ENCODE assay signal across 1 cellular context in the genomic region with DNA sequence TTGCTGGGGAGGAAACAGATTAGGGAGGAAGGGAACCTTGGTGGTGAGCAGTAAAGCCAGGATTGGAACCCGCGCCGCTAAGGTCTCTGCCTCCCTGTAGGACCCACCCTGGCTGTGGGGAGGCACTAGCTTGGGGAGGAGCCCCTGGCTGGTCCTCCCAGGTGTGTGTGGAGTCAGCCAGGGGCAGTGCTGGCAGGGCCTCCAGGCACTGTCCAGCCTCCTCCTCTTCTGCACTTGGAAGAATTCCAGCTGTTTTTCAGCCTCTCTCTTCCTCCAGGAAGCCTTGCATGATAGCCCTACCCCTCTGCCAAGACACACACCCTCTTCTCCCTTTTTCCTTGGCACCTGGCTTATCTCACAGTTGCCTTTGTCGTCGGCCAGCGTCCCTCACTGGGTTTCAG.
TF ChIP-seq lines count a peak whose summit lies in the region.

No MANE protein-coding gene starts in this region.

TF ChIP-seq in HepG2, 621 proteins besides CTCF, POLR2A, EP300 and RAD21:
- TF ChIP-seq ZNF263 (CRISPR knock-in tag; IDR thresholded peaks at IDR 0.05) (0 out of 2 replicates have a peak, but pooled peaks have one; percentile 26), STAG1 (CRISPR knock-in tag; IDR thresholded peaks at IDR 0.05) (no peak), FOXA1 (IDR thresholded peaks at IDR 0.05) (no peak), FOXA1 (CRISPR knock-in tag; IDR thresholded peaks at IDR 0.05) (no peak)
